10 cellular contexts compared by ENCODE assay signal in genomic region chr2:172293952-172294351, GRCh38.
A peak's percentile ranks its signal among the peaks of the same experiment; 100 is the strongest.
DNase-seq lines count a peak whose midpoint lies in the region; ATAC-seq, FAIRE-seq and TF ChIP-seq lines count a peak whose summit lies in the region.
"Had no signal": no experiment of that assay in that cellular context is flagged by ENCODE, and none has a peak within 500 bp of the region (broad histone marks: within the 10 kb centered on the region; RNA-seq: fewer than 3 reads in every experiment).

No MANE protein-coding gene starts in this region.

- no peak for TF ChIP-seq RAD21 in Ishikawa (IDR thresholded peaks at IDR 0.05; ENCODE audit: low read depth)

- no peak for TF ChIP-seq CTCF in gastroesophageal sphincter (IDR thresholded peaks at IDR 0.05)

- FAIRE-seq in small intestine (lab: Jason Lieb, UNC): no peak

- H3K9me3 ChIP-seq in gastroesophageal sphincter (no peaks in the 10 kb centered on the region), small intestine (ENCODE audit: control insufficient read depth, low read depth) (no peaks in the 10 kb centered on the region)
- H3K9me3 ChIP-seq: sigmoid colon had no signal

- peak; percentile 19 for ATAC-seq in gastroesophageal sphincter
- ATAC-seq in stimulated activated naive CD8-positive, alpha-beta T cell treated with anti-CD3 and anti-CD28 coated beads, Interleukin-15, amount 100 ng/mL, for 72 hours: no peak
- ATAC-seq in GM18867 (IDR thresholded peaks at IDR 0.05; ENCODE audit: unreplicated experiment): no peak

- H3K36me3 ChIP-seq in gastroesophageal sphincter (no peaks in the 10 kb centered on the region), small intestine (ENCODE audit: control insufficient read depth in 2 of 2, insufficient read depth in 2 of 2, low read length in 2 of 2) (no peaks in the 10 kb centered on the region)
- H3K36me3 ChIP-seq: sigmoid colon had no signal

- H3K9me3 Mint-ChIP-seq in stimulated activated naive CD8-positive, alpha-beta T cell treated with anti-CD3 and anti-CD28 coated beads, Interleukin-15, amount 100 ng/mL, for 72 hours: peaks cover 0 to 9% of the 10 kb centered on the region in 2 donors

- H3K27ac ChIP-seq in gastroesophageal sphincter: no peak overlapping the region
- no peak overlapping the region for H3K27ac ChIP-seq in small intestine (ENCODE audit: low read depth in 1 of 2, low read length in 1 of 2)
- H3K27ac ChIP-seq: sigmoid colon had no signal

- no peak for TF ChIP-seq EP300 in Ishikawa (IDR thresholded peaks at IDR 0.05; ENCODE audit: borderline replicate concordance)
- no peak for TF ChIP-seq EP300 in gastroesophageal sphincter (IDR thresholded peaks at IDR 0.05)

- peaks cover 14% of the 10 kb centered on the region for H3K27me3 ChIP-seq in gastroesophageal sphincter
- no peaks in the 10 kb centered on the region for H3K27me3 ChIP-seq in small intestine (ENCODE audit: control insufficient read depth in 2 of 2, insufficient read depth in 2 of 2, low read length in 2 of 2)

- H3K4me1 ChIP-seq in gastroesophageal sphincter: no peaks in the 10 kb centered on the region
- H3K4me1 ChIP-seq in small intestine (ENCODE audit: control insufficient read depth in 2 of 2, insufficient read depth in 1 of 2, low read depth in 1 of 2, low read length in 1 of 2): no peaks in the 10 kb centered on the region
- H3K4me1 ChIP-seq: sigmoid colon had no signal

- no peaks in the 10 kb centered on the region for H3K27me3 Mint-ChIP-seq in stimulated activated naive CD8-positive, alpha-beta T cell treated with anti-CD3 and anti-CD28 coated beads, Interleukin-15, amount 100 ng/mL, for 72 hours

- TF ChIP-seq POLR2A in gastroesophageal sphincter (IDR thresholded peaks at IDR 0.05): no peak

- WGBS in gastroesophageal sphincter (ENCODE audit: low coverage in 1 of 2), 2 donors: 34 to 45% methylated on average over 3 to 5 of the region's 6 CpGs
- WGBS in small intestine, 3 donors: 29 to 41% (median 33%) methylated on average over 6 of the region's 6 CpGs

- H3K4me3 ChIP-seq in gastroesophageal sphincter (no peak overlapping the region), small intestine (ENCODE audit: low read depth in 1 of 2, low read length in 2 of 2) (no peak overlapping the region)
- H3K4me3 ChIP-seq: sigmoid colon had no signal

- H3K4me3 Mint-ChIP-seq in stimulated activated naive CD8-positive, alpha-beta T cell treated with anti-CD3 and anti-CD28 coated beads, Interleukin-15, amount 100 ng/mL, for 72 hours: no peak overlapping the region

- no peak overlapping the region for H3K27ac Mint-ChIP-seq in stimulated activated naive CD8-positive, alpha-beta T cell treated with anti-CD3 and anti-CD28 coated beads, Interleukin-15, amount 100 ng/mL, for 72 hours

- H3K4me1 Mint-ChIP-seq in stimulated activated naive CD8-positive, alpha-beta T cell treated with anti-CD3 and anti-CD28 coated beads, Interleukin-15, amount 100 ng/mL, for 72 hours: no peaks in the 10 kb centered on the region

- DNase-seq in NOMO-1 treated with DMSO at 0.1 percent for 48 hours (lab: John Stamatoyannopoulos, UW; ENCODE audit: unreplicated experiment): peak; percentile 33
- peak; percentile 68 for DNase-seq in small intestine
- DNase-seq in stimulated activated naive CD8-positive, alpha-beta T cell treated with anti-CD3 and anti-CD28 coated beads, Interleukin-15, amount 100 ng/mL, for 72 hours: no peak
- DNase-seq in GDM1 (lab: John Stamatoyannopoulos, UW): no peak
- DNase-seq: cerebellar nuclear complex; sigmoid colon; stimulated activated naive CD4-positive, alpha-beta T cell had no signal

TF ChIP-seq in Ishikawa, 13 proteins besides CTCF, POLR2A, EP300 and RAD21:
- peak; percentile 71 for TF ChIP-seq NFIC (IDR thresholded peaks at IDR 0.05)
- TF ChIP-seq TEAD4 (IDR thresholded peaks at IDR 0.05): no peak
- no peak for TF ChIP-seq YY1 (IDR thresholded peaks at IDR 0.05; ENCODE audit: low read depth)
- no peak for TF ChIP-seq FOXM1 (IDR thresholded peaks at IDR 0.05; ENCODE audit: borderline replicate concordance, low read depth)
- peak; percentile 75 for TF ChIP-seq CEBPB (IDR thresholded peaks at IDR 0.05)
- TF ChIP-seq USF1 (IDR thresholded peaks at IDR 0.05): no peak
- TF ChIP-seq ZBTB7A (IDR thresholded peaks at IDR 0.05; ENCODE audit: low read depth): no peak
- peak; percentile 10; the same call in 1 of the 2 replicates for TF ChIP-seq TCF12 (IDR thresholded peaks at IDR 0.05; ENCODE audit: low read depth)
TF ChIP-seq in Ishikawa: peak in this region for 3.

Comparison
In these comparisons a context has a peak if more than half of its experiments do, and no peak if none do; other contexts are left out.
1. DNase-seq: peak in NOMO-1 treated with DMSO at 0.1 percent for 48 hours (single experiment) and small intestine (single experiment); none in stimulated activated naive CD8-positive, alpha-beta T cell treated with anti-CD3 and anti-CD28 coated beads, Interleukin-15, amount 100 ng/mL, for 72 hours (0 of 2) and GDM1 (single experiment).